7 cellular contexts compared by ENCODE assay signal in the genomic region with DNA sequence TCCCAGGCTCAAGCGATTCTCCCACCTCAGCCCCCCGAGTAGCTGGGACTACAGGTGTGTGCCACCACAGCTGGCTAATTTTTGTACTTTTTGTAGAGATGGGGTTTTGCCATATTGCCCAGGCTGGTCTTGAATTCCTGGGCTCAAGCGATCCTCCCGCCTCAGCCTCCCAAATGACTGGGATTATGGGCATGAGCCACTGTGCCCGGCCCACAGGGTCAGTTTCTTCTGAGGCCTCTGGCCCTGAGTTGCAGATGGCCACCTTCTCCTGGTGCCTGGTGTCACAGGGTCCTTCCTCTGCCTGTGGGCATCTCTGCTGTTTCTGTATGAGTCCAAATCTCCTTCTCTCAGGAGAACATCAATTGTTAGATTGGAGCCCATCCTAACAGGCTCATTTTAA.
A peak's percentile ranks its signal among the peaks of the same experiment; 100 is the strongest.
DNase-seq lines count a peak whose midpoint lies in the region; ATAC-seq and TF ChIP-seq lines count a peak whose summit lies in the region.
"Not testable (repeated sequence)": the region's sequence is repeated elsewhere in the genome, so short reads cannot be mapped to it uniquely, and the experiment has no call there.

No MANE protein-coding gene starts in this region.

- 91 to 96% methylated on average over 5 of the region's 5 CpGs for WGBS in sigmoid colon, 2 donors

- H3K4me1 ChIP-seq in HEK293 (ENCODE audit: control insufficient read depth, insufficient read depth, low read length), result not testable (repeated sequence)
- H3K4me1 ChIP-seq in sigmoid colon (peaks cover 0 to 12% (median 9%) of the 10 kb centered on the region in 4 donors), upper lobe of right lung (peaks cover 10% of the 10 kb centered on the region)

- H3K4me3 ChIP-seq in HEK293 (ENCODE audit: low read depth, low read length); sigmoid colon; upper lobe of right lung: not testable (repeated sequence)

- peak overlapping the region; percentile 84 for H3K27ac Mint-ChIP-seq in activated naive CD8-positive, alpha-beta T cell treated with anti-CD3 and anti-CD28 coated beads, Interleukin-2, amount 50 U/mL, for 24 hours
- H3K27ac Mint-ChIP-seq in immature natural killer cell, result peak overlapping the region; percentile 86 to 98 (median 92)

- not testable (repeated sequence) for H3K27me3 ChIP-seq in sigmoid colon, upper lobe of right lung

- not testable (repeated sequence) for H3K36me3 Mint-ChIP-seq in activated naive CD8-positive, alpha-beta T cell treated with anti-CD3 and anti-CD28 coated beads, Interleukin-2, amount 50 U/mL, for 24 hours (ENCODE audit: low read depth); immature natural killer cell

- not testable (repeated sequence) for H3K9me3 ChIP-seq in HEK293 (ENCODE audit: control insufficient read depth, insufficient read depth, low read depth, low read length); sigmoid colon; upper lobe of right lung

- not testable (repeated sequence) for H3K36me3 ChIP-seq in HEK293 (ENCODE audit: control insufficient read depth in 2 of 2, insufficient read depth in 1 of 2, low read length in 2 of 2); sigmoid colon; upper lobe of right lung

- not testable (repeated sequence) for H3K27ac ChIP-seq in HEK293 (ENCODE audit: extremely low read depth, low read depth, low read length); sigmoid colon; upper lobe of right lung

- TF ChIP-seq EP300 in sigmoid colon (IDR thresholded peaks at IDR 0.05), result not testable (repeated sequence)

- peaks cover 51% of the 10 kb centered on the region for H3K4me1 Mint-ChIP-seq in activated naive CD8-positive, alpha-beta T cell treated with anti-CD3 and anti-CD28 coated beads, Interleukin-2, amount 50 U/mL, for 24 hours
- peaks cover 57 to 82% of the 10 kb centered on the region in 2 donors for H3K4me1 Mint-ChIP-seq in immature natural killer cell

- H3K9me3 Mint-ChIP-seq in activated naive CD8-positive, alpha-beta T cell treated with anti-CD3 and anti-CD28 coated beads, Interleukin-2, amount 50 U/mL, for 24 hours, result not testable (repeated sequence)
- peaks cover 0 to 12% (median 6%) of the 10 kb centered on the region in 6 donors for H3K9me3 Mint-ChIP-seq in immature natural killer cell

- H3K4me3 Mint-ChIP-seq in activated naive CD8-positive, alpha-beta T cell treated with anti-CD3 and anti-CD28 coated beads, Interleukin-2, amount 50 U/mL, for 24 hours, result not testable (repeated sequence)
- H3K4me3 Mint-ChIP-seq in immature natural killer cell, result peak overlapping the region in 4 of 5 donors; percentile 46 to 83 (median 64)

- not testable (repeated sequence) for TF ChIP-seq CTCF in HEK293 (tag by site-specific recombination; IDR thresholded peaks at IDR 0.05); sigmoid colon (IDR thresholded peaks at IDR 0.05); upper lobe of right lung (IDR thresholded peaks at IDR 0.05)

- intact Hi-C loops in sigmoid colon (cut with DNase I); upper lobe of right lung (cut with DNase I): not testable (repeated sequence)

- DNase-seq in activated CD4-positive, CD25-positive, alpha-beta regulatory T cell treated with anti-CD3 and anti-CD28 coated beads, Interleukin-2, amount 50 U/mL, for 72 hours, result peak; percentile 16
- peak; percentile 54 for DNase-seq in activated effector memory CD4-positive, alpha-beta T cell treated with anti-CD3 and anti-CD28 coated beads, Interleukin-2, amount 50 U/mL, for 16 hours
- not testable (repeated sequence) for DNase-seq in activated naive CD8-positive, alpha-beta T cell treated with anti-CD3 and anti-CD28 coated beads, Interleukin-2, amount 50 U/mL, for 24 hours; immature natural killer cell
- DNase-seq in sigmoid colon (peak; percentile 34), upper lobe of right lung (peak; percentile 23)

- peaks cover 12% of the 10 kb centered on the region for H3K27me3 Mint-ChIP-seq in activated naive CD8-positive, alpha-beta T cell treated with anti-CD3 and anti-CD28 coated beads, Interleukin-2, amount 50 U/mL, for 24 hours
- H3K27me3 Mint-ChIP-seq in immature natural killer cell (ENCODE audit: low read depth in 3 of 3), result peaks cover 7 to 19% (median 13%) of the 10 kb centered on the region in 3 donors

- CTCF ChIA-PET in HEK293 (lab: Yijun Ruan, JAX), result not testable (repeated sequence)

- not testable (repeated sequence) for TF ChIP-seq POLR2A in sigmoid colon (IDR thresholded peaks at IDR 0.05)

- ATAC-seq in activated naive CD8-positive, alpha-beta T cell treated with anti-CD3 and anti-CD28 coated beads, Interleukin-2, amount 50 U/mL, for 24 hours; upper lobe of right lung: not testable (repeated sequence)

- POLR2A ChIA-PET in HEK293 (lab: Yijun Ruan, JAX), result not testable (repeated sequence)

TF ChIP-seq in HEK293, 187 proteins besides CTCF, POLR2A, EP300 and RAD21:
- peak; percentile 52; the same call in 1 of the 2 replicates for TF ChIP-seq ZNF548 (tag by site-specific recombination; IDR thresholded peaks at IDR 0.05)
